Comparison of ENCODE assay signal across 22 cellular contexts in genomic region chr13:31890946-31891345, GRCh38.
DNase-seq lines count a peak whose midpoint lies in the region; ATAC-seq, FAIRE-seq and TF ChIP-seq lines count a peak whose summit lies in the region.
"Had no signal": no experiment of that assay in that cellular context is flagged by ENCODE, and none has a peak within 500 bp of the region (broad histone marks: within the 10 kb centered on the region; RNA-seq: fewer than 3 reads in every experiment).

No MANE protein-coding gene starts in this region.

- no peak overlapping the region for H2BK5ac ChIP-seq in mesenchymal stem cell (ENCODE audit: low read depth, low read length, poor library complexity, severe bottlenecking)

- H3K79me1 ChIP-seq in mesenchymal stem cell (replicated peaks; ENCODE audit: low read length, poor library complexity, severe bottlenecking), result no peaks in the 10 kb centered on the region

- intact Hi-C loops in Right ventricle myocardium inferior (cut with DNase I) (loop anchor here (2.0 kb wide), 1 partner anchor 44 kb away; no protein-coding TSS in a partner anchor), cardiac septum (cut with DNase I) (loop anchor here (2.0 kb wide), 1 partner anchor 40 kb away; no protein-coding TSS in a partner anchor)

- H3K27me3 ChIP-seq in mesenchymal stem cell (ENCODE audit: control insufficient read depth in 1 of 2, insufficient read depth in 1 of 2, low read length in 2 of 2), result no peaks in the 10 kb centered on the region
- no peaks in the 10 kb centered on the region for H3K27me3 ChIP-seq in MG63
- H3K27me3 ChIP-seq: BE2C, body of pancreas had no signal

- ATAC-seq in Right ventricle myocardium inferior, result peak; percentile 67
- ATAC-seq: HCT116; mucosa of descending colon; stimulated activated memory B cell treated with anti-CD40 and anti-IgM and Interleukin-4, amounts not matched to agents 10 μg/mL and 1 μg/mL and 100 μg/mL, for 72 hours had no signal

- peak overlapping the region; percentile 53 for H3K27ac ChIP-seq in mesenchymal stem cell (ENCODE audit: low read length, poor library complexity, severe bottlenecking)
- H3K27ac ChIP-seq: prostate gland had no signal

- no peak overlapping the region for H3K23ac ChIP-seq in mesenchymal stem cell (ENCODE audit: low read length in 2 of 2)

- H3K18ac ChIP-seq in mesenchymal stem cell (ENCODE audit: low read depth in 1 of 2, low read length in 2 of 2), result peak overlapping the region in 1 of 2 experiments; percentile 38

- no peak overlapping the region for H3K4me2 ChIP-seq in mesenchymal stem cell (ENCODE audit: low read length, poor library complexity, severe bottlenecking)
- H3K4me2 ChIP-seq: smooth muscle cell had no signal

- H3K36me3 ChIP-seq in mesenchymal stem cell (ENCODE audit: control insufficient read depth in 1 of 2, insufficient read depth in 2 of 2, low read depth in 1 of 2, low read length in 2 of 2) (no peaks in the 10 kb centered on the region), MG63 (no peaks in the 10 kb centered on the region)
- H3K36me3 ChIP-seq: BE2C, prostate gland had no signal

- no peak overlapping the region for H3K4ac ChIP-seq in mesenchymal stem cell (ENCODE audit: low read depth in 1 of 2, low read length in 2 of 2)

- H3K9ac ChIP-seq in mesenchymal stem cell (ENCODE audit: low read length), result no peak overlapping the region

- H4K8ac ChIP-seq in mesenchymal stem cell (ENCODE audit: low read length), result no peak overlapping the region

- peak overlapping the region; percentile 87 for H2AK5ac ChIP-seq in mesenchymal stem cell (ENCODE audit: low read length, severe bottlenecking)

- no peak overlapping the region for H3K14ac ChIP-seq in mesenchymal stem cell (ENCODE audit: low read length in 2 of 2)

- H2BK12ac ChIP-seq in mesenchymal stem cell (ENCODE audit: low read length in 2 of 2), result peak overlapping the region in 1 of 2 experiments; percentile 24

- no peak for FAIRE-seq in D721Med (lab: Jason Lieb, UNC)
- FAIRE-seq: colon had no signal

- H2AFZ ChIP-seq in mesenchymal stem cell (ENCODE audit: low read depth, low read length), result no peak overlapping the region

- no peak for TF ChIP-seq CTCF in D721Med (IDR thresholded peaks at IDR 0.05; ENCODE audit: insufficient read depth, missing control alignments)

- WGBS in mesenchymal stem cell, result 78% methylated on average over 3 of the region's 5 CpGs

- no peak for DNase-seq in Right ventricle myocardium inferior (ENCODE audit: missing footprints)
- DNase-seq in cardiac septum (ENCODE audit: low spot score), result no peak
- DNase-seq in fibroblast of peridontal ligament (ENCODE audit: extremely low read depth), result peak; percentile 19
- DNase-seq in mesenchymal stem cell, result no peak
- DNase-seq in medulla oblongata (ENCODE audit: extremely low spot score), result no peak
- DNase-seq in COR-L47 (lab: John Stamatoyannopoulos, UW), result no peak
- DNase-seq in MG63, result no peak
- DNase-seq in D721Med (ENCODE audit: insufficient read length, low spot score), result no peak
- DNase-seq: activated CD4-positive, alpha-beta T cell treated with anti-CD3 and anti-CD28 coated beads, Interleukin-2, amount 10 ng/mL, durations not matched to agents 7 days and 5 days; activated naive CD8-positive, alpha-beta T cell treated with anti-CD3 and anti-CD28 coated beads, Interleukin-2, amount 10 ng/mL, durations not matched to agents 7 days and 5 days; BE2C; glutamatergic neuron; mucosa of descending colon; NCI-H1694; NCI-H2171 treated with DMSO at 0.1 percent for 48 hours; NCI-H748 treated with DMSO at 0.1 percent for 48 hours had no signal

- H3K9me3 ChIP-seq in mesenchymal stem cell (ENCODE audit: control insufficient read depth, low read length), result no peaks in the 10 kb centered on the region
- no peaks in the 10 kb centered on the region for H3K9me3 ChIP-seq in MG63
- H3K9me3 ChIP-seq: BE2C, body of pancreas, mucosa of descending colon, prostate gland had no signal

- H3K4me3 ChIP-seq in mesenchymal stem cell (ENCODE audit: insufficient read depth in 1 of 2, low read depth in 1 of 2, low read length in 2 of 2), result no peak overlapping the region
- no peak overlapping the region for H3K4me3 ChIP-seq in MG63
- H3K4me3 ChIP-seq: body of pancreas, mucosa of descending colon, prostate gland, smooth muscle cell had no signal

- no peak overlapping the region for H2BK120ac ChIP-seq in mesenchymal stem cell (ENCODE audit: low read depth, low read length)

- no peak overlapping the region for H4K91ac ChIP-seq in mesenchymal stem cell (ENCODE audit: low read length)

- H2BK15ac ChIP-seq in mesenchymal stem cell (ENCODE audit: low read depth, poor library complexity, severe bottlenecking), result no peak overlapping the region

- H3K4me1 ChIP-seq in mesenchymal stem cell (ENCODE audit: control insufficient read depth, insufficient read depth, low read depth, low read length), result peaks cover 4% of the 10 kb centered on the region
- H3K4me1 ChIP-seq: prostate gland had no signal
